In genomic region chr7:57425969-57426628, GRCh38 we compare ENCODE assay signal across 1 cellular context.
TF ChIP-seq lines count a peak whose summit lies in the region.

No MANE protein-coding gene starts in this region.

TF ChIP-seq in HCT116, 20 proteins besides CTCF, POLR2A, EP300 and RAD21 (continued from another document):
- no peak for TF ChIP-seq REST (IDR thresholded peaks at IDR 0.05; ENCODE audit: low read depth)
- TF ChIP-seq EGR1 (IDR thresholded peaks at IDR 0.05; ENCODE audit: low read depth), result no peak
- TF ChIP-seq FOSL1 (IDR thresholded peaks at IDR 0.05; ENCODE audit: low read depth), result no peak
- TF ChIP-seq MAX (IDR thresholded peaks at IDR 0.05), result no peak
- TF ChIP-seq SP1 (IDR thresholded peaks at IDR 0.05; ENCODE audit: low read depth), result no peak
TF ChIP-seq in HCT116: peak in this region for 0.
